Comparison of ENCODE assay signal across 8 cellular contexts in the genomic region with DNA sequence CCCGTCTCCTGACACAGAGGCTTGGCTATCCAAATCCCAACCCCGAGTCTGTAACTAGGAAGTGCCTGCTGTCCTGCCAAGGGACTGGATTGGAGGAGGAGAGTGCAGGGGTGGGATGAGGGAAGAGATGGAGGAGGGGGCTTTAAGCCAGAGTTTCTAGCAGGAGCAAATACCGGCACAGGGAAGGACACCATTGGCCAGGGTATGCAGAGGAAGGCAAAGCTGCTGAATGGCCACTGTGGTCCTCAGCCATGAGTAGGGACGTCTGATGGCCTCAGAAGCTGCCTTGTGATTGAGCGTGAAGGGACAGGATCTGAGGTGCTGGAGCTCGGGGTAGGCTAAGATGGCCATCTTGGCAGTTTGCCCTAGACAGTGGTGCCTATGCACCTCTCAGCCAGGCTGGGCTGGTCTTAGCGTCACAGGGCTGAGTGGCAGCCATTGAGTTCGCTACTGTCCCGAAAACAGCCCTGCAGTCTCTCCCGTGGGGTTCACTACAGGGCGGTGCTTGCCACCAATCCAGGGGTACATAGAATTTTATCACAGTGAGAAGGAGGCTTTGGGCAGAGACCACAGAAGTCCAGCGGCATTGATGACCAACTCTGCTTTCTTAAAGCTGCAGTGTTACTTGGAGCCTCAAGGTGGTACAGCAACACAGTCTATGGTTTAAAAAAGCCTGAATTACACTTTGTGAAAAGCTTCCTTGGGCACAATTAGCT.
A peak's percentile ranks its signal among the peaks of the same experiment; 100 is the strongest.
DNase-seq lines count a peak whose midpoint lies in the region; ATAC-seq, FAIRE-seq and TF ChIP-seq lines count a peak whose summit lies in the region.

No MANE protein-coding gene starts in this region.

- no peak overlapping the region for H3K4me3 Mint-ChIP-seq in naive thymus-derived CD4-positive, alpha-beta T cell

- peak; percentile 73 for TF ChIP-seq CTCF in cardiac fibroblast (IDR thresholded peaks at IDR 0.05; ENCODE audit: low read depth, low read length)
- TF ChIP-seq CTCF in esophagus squamous epithelium (IDR thresholded peaks at IDR 0.05): peak in 3 of 6 experiments; percentile 11 to 44 (median 20)

- 74 to 86% methylated on average over 7 to 10 of the region's 12 CpGs for WGBS in esophagus squamous epithelium, 2 donors

- POLR2A ChIA-PET in naive thymus-derived CD4-positive, alpha-beta T cell (lab: Charles Lee): no interaction called here

- CTCF ChIA-PET in naive thymus-derived CD4-positive, alpha-beta T cell (lab: Charles Lee): interaction anchor here (0.6 to 1.1 kb wide), 4 partner anchors 43 to 145 kb away, joined by 3 to 6 read pairs (median 4); no protein-coding TSS in a partner anchor

- H3K4me3 ChIP-seq in cardiac fibroblast (replicated peaks in 1 of 2; ENCODE audit: low read depth in 2 of 2, low read length in 2 of 2) (no peak overlapping the region), esophagus squamous epithelium (no peak overlapping the region)
- H3K4me3 ChIP-seq in naive thymus-derived CD4-positive, alpha-beta T cell (ENCODE audit: low read length): no peak overlapping the region

- H3K4me1 ChIP-seq in naive thymus-derived CD4-positive, alpha-beta T cell (ENCODE audit: control insufficient read depth in 2 of 2, insufficient read depth in 2 of 2, low read length in 2 of 2): peaks cover 7 to 11% of the 10 kb centered on the region in 2 donors
- H3K4me1 ChIP-seq in esophagus squamous epithelium: no peaks in the 10 kb centered on the region

- H3K27ac ChIP-seq in naive thymus-derived CD4-positive, alpha-beta T cell (ENCODE audit: low read depth, low read length): no peak overlapping the region
- no peak overlapping the region for H3K27ac ChIP-seq in esophagus squamous epithelium

- H3K27me3 ChIP-seq in naive thymus-derived CD4-positive, alpha-beta T cell (ENCODE audit: control insufficient read depth in 2 of 2, insufficient read depth in 2 of 2, low read length in 2 of 2): no peaks in the 10 kb centered on the region
- peaks cover 0 to under 1% (median 0%) of the 10 kb centered on the region in 4 donors for H3K27me3 ChIP-seq in esophagus squamous epithelium

- peaks cover 17 to 38% (median 32%) of the 10 kb centered on the region in 7 donors for H3K4me1 Mint-ChIP-seq in naive thymus-derived CD4-positive, alpha-beta T cell

- DNase-seq in SKM-1 treated with dmso at 0.1 percent for 144 hours (lab: John Stamatoyannopoulos, UW; ENCODE audit: unreplicated experiment): peak; percentile 15
- DNase-seq in SKM-1 (lab: John Stamatoyannopoulos, UW; ENCODE audit: unreplicated experiment): no peak
- DNase-seq in H54 (ENCODE audit: insufficient read length, low spot score): peak; percentile 19
- DNase-seq in NCI-H748 (lab: John Stamatoyannopoulos, UW; ENCODE audit: unreplicated experiment): peak; percentile 55
- peak; percentile 71 to 76 for DNase-seq in cardiac fibroblast (ENCODE audit: low read depth in 2 of 2)
- peak in 5 of 9 donors; percentile 16 to 39 (median 35) for DNase-seq in naive thymus-derived CD4-positive, alpha-beta T cell
- no peak for DNase-seq in esophagus squamous epithelium (lab: John Stamatoyannopoulos, UW)

- H3K36me3 ChIP-seq in naive thymus-derived CD4-positive, alpha-beta T cell (ENCODE audit: control insufficient read depth in 2 of 3, insufficient read depth in 3 of 3, low read length in 3 of 3): no peaks in the 10 kb centered on the region
- no peaks in the 10 kb centered on the region for H3K36me3 ChIP-seq in esophagus squamous epithelium

- peak overlapping the region in 1 of 9 donors; percentile 35 for H3K27ac Mint-ChIP-seq in naive thymus-derived CD4-positive, alpha-beta T cell

- H3K36me3 Mint-ChIP-seq in naive thymus-derived CD4-positive, alpha-beta T cell: peaks cover 0 to 10% (median 0%) of the 10 kb centered on the region in 5 donors

- TF ChIP-seq POLR2A in H54 (IDR thresholded peaks at IDR 0.05; ENCODE audit: low read depth, low read length) (no peak), esophagus squamous epithelium (IDR thresholded peaks at IDR 0.05) (no peak)

- FAIRE-seq in H54 (lab: Jason Lieb, UNC): peak; percentile 45

- no peaks in the 10 kb centered on the region for H3K27me3 Mint-ChIP-seq in naive thymus-derived CD4-positive, alpha-beta T cell

- no peaks in the 10 kb centered on the region for H3K9me3 ChIP-seq in naive thymus-derived CD4-positive, alpha-beta T cell (ENCODE audit: control insufficient read depth in 2 of 3, low read length in 3 of 3)
- no peaks in the 10 kb centered on the region for H3K9me3 ChIP-seq in esophagus squamous epithelium

- H3K9me3 Mint-ChIP-seq in naive thymus-derived CD4-positive, alpha-beta T cell: peaks cover 0 to 5% (median 0%) of the 10 kb centered on the region in 11 donors

- ATAC-seq in naive thymus-derived CD4-positive, alpha-beta T cell: peak; percentile 65
- ATAC-seq in HG02973 (IDR thresholded peaks at IDR 0.05; ENCODE audit: unreplicated experiment): no peak

- intact Hi-C loops in naive thymus-derived CD4-positive, alpha-beta T cell (cut with micrococcal nuclease): loop anchor here (1.0 to 5.0 kb wide), 4 partner anchors 145 to 262 kb away; no protein-coding TSS in a partner anchor
- intact Hi-C loops in esophagus squamous epithelium (cut with DNase I): no loop called here

Comparison
In these comparisons a context has a peak if more than half of its experiments do, and no peak if none do; other contexts are left out.
1. DNase-seq: peak in SKM-1 treated with dmso at 0.1 percent for 144 hours (single experiment), H54 (single experiment), NCI-H748 (single experiment), cardiac fibroblast (2 of 2) and naive thymus-derived CD4-positive, alpha-beta T cell (5 of 9); none in SKM-1 (single experiment) and esophagus squamous epithelium (single experiment).